ENCODE assay signal across 33 cellular contexts in genomic region chr10:4475796-4476195, GRCh38.
"Had no signal": no experiment of that assay in that cellular context is flagged by ENCODE, and none has a peak within 500 bp of the region (broad histone marks: within the 10 kb centered on the region; RNA-seq: fewer than 3 reads in every experiment).

No MANE protein-coding gene starts in this region.

- H3K27ac ChIP-seq: ascending aorta, cardiac muscle cell, KMS-11, WERI-Rb-1 had no signal

- H3K9me3 Mint-ChIP-seq: activated naive CD4-positive, alpha-beta T cell treated with anti-CD3 and anti-CD28 coated beads, Interleukin-2, amount 50 U/mL, for 24 hours had no signal

- H3K4me2 ChIP-seq: KMS-11 had no signal

- H3K4me3 ChIP-seq: ascending aorta, cardiac muscle cell had no signal

- ATAC-seq: activated CD8-positive, alpha-beta T cell treated with anti-CD3 and anti-CD28 coated beads for 36 hours; activated T-cell treated with anti-CD3 and anti-CD28 coated beads, Interleukin-2, amount 50 U/mL, for 72 hours had no signal

- H3K27ac Mint-ChIP-seq: activated CD8-positive, alpha-beta T cell treated with anti-CD3 and anti-CD28 coated beads for 36 hours; activated naive CD4-positive, alpha-beta T cell treated with anti-CD3 and anti-CD28 coated beads, Interleukin-2, amount 50 U/mL, for 24 hours; activated naive CD8-positive, alpha-beta T cell treated with anti-CD3 and anti-CD28 coated beads, Interleukin-2, amount 10 ng/mL, durations not matched to agents 7 days and 5 days; activated T-cell treated with anti-CD3 and anti-CD28 coated beads, Interleukin-2, amount 50 U/mL, for 72 hours; activated T-helper 2 cell treated with anti-CD3 and anti-CD28 coated beads, Interferon-gamma antibody, Interleukin-2, Interleukin-4, amounts not matched to agents 10 μg/mL and 5 μg/mL and 100 μg/mL, durations not matched to agents 14 hours and 24 hours and 36 hours had no signal

- H3K36me3 ChIP-seq: ascending aorta, cardiac muscle cell, WERI-Rb-1 had no signal

- H3K27me3 ChIP-seq: ascending aorta, cardiac muscle cell had no signal

- H3K4me1 Mint-ChIP-seq: activated naive CD4-positive, alpha-beta T cell treated with anti-CD3 and anti-CD28 coated beads, Interleukin-2, amount 50 U/mL, for 24 hours had no signal

- H3K9me3 ChIP-seq: ascending aorta had no signal

- H3K9ac ChIP-seq: KMS-11 had no signal

- H3K4me3 Mint-ChIP-seq: activated CD8-positive, alpha-beta T cell treated with anti-CD3 and anti-CD28 coated beads for 36 hours; activated naive CD4-positive, alpha-beta T cell treated with anti-CD3 and anti-CD28 coated beads, Interleukin-2, amount 50 U/mL, for 24 hours; activated naive CD8-positive, alpha-beta T cell treated with anti-CD3 and anti-CD28 coated beads, Interleukin-2, amount 10 ng/mL, durations not matched to agents 7 days and 5 days; activated T-cell treated with anti-CD3 and anti-CD28 coated beads, Interleukin-2, amount 50 U/mL, for 72 hours had no signal

- H3K4me1 ChIP-seq: ascending aorta had no signal

- DNase-seq: activated CD4-positive, alpha-beta T cell treated with anti-CD3 and anti-CD28 coated beads for 1 hour; activated CD4-positive, alpha-beta T cell treated with anti-CD3 and anti-CD28 coated beads for 48 hours; activated CD4-positive, alpha-beta T cell treated with anti-CD3 and anti-CD28 coated beads, Interleukin-2, amount 50 U/mL, for 4 hours; activated CD4-positive, CD25-positive, alpha-beta regulatory T cell; activated CD8-positive, alpha-beta T cell treated with anti-CD3 and anti-CD28 coated beads for 36 hours; activated gamma-delta T cell; activated naive CD4-positive, alpha-beta T cell treated with Interleukin-2 at 50 U/mL for 16 hours; activated naive CD8-positive, alpha-beta T cell treated with anti-CD3 and anti-CD28 coated beads, Interleukin-2, amount 10 ng/mL, durations not matched to agents 7 days and 5 days; activated T-cell treated with anti-CD3 and anti-CD28 coated beads, Interleukin-2, amount 50 U/mL, for 1 hour; activated T-cell treated with anti-CD3 and anti-CD28 coated beads, Interleukin-2, amount 50 U/mL, for 72 hours; amygdala; MM.1S; MV-4-11; NCI-H1092; NCI-H1436 treated with DMSO at 0.1 percent for 48 hours; NCI-H1694 treated with DMSO at 0.1 percent for 48 hours; NCI-H2029; NCI-H2171; NCI-H2227 treated with DMSO at 0.1 percent for 48 hours; NCI-H446 treated with DMSO at 0.1 percent for 48 hours; NCI-H524; NCI-H69; NCI-H82; Right ventricle myocardium superior; SW 1271; T-helper 1 cell; T1000; WERI-Rb-1 had no signal

- H3K36me3 Mint-ChIP-seq: activated naive CD4-positive, alpha-beta T cell treated with anti-CD3 and anti-CD28 coated beads, Interleukin-2, amount 50 U/mL, for 24 hours had no signal
